ENCODE assay signal across 8 cellular contexts in the genomic region with DNA sequence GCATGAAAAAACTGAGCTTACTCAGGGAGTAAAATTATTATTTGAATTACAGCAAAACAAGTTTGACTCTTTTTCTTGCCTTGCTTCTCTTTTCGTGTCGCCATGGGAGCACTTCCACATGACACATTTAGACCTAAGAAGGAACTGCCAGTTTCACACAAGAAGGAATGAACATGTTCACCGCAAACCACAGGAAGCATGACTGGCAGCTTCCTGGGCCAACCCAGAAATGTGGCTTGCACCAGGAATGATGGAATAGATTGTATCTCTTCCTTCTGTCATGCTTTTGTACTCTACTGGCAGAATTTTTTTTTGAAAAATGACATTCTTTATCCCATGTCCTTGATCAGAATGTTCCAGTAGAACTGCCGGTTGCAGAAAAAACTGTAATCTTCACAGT. TPM values are rescaled to one million over a fixed set of nuclear protein-coding genes. Genes with fewer than 3 reads are reported as not detected.
DNase-seq lines count a peak whose midpoint lies in the region; ATAC-seq and TF ChIP-seq lines count a peak whose summit lies in the region.

No MANE protein-coding gene starts in this region.

- H3K9me3 Mint-ChIP-seq in stimulated activated effector memory CD8-positive, alpha-beta T cell treated with anti-CD3 and anti-CD28 coated beads, Interleukin-12 subunit alpha, Interleukin-12 subunit beta, amount 100 ng/mL, for 72 hours: no peaks in the 10 kb centered on the region

- H3K4me1 Mint-ChIP-seq in stimulated activated effector memory CD8-positive, alpha-beta T cell treated with anti-CD3 and anti-CD28 coated beads, Interleukin-12 subunit alpha, Interleukin-12 subunit beta, amount 100 ng/mL, for 72 hours: peaks cover 15% of the 10 kb centered on the region

- in situ Hi-C loops in SK-MEL-5 (cut with HindIII; ENCODE audit: low pct_unique_long_range_greater_than_20kb, low sequenced_read_pairs) (no loop called here), G401 (cut with HindIII; ENCODE audit: low sequenced_read_pairs) (no loop called here)

- no peaks in the 10 kb centered on the region for H3K9me3 ChIP-seq in ascending aorta

- H3K36me3 ChIP-seq in ascending aorta: no peaks in the 10 kb centered on the region
- no peaks in the 10 kb centered on the region for H3K36me3 ChIP-seq in kidney epithelial cell (ENCODE audit: control insufficient read depth, insufficient read depth, low read length)

- H3K27me3 ChIP-seq in ascending aorta (no peaks in the 10 kb centered on the region), kidney epithelial cell (ENCODE audit: control insufficient read depth, insufficient read depth, low read length) (no peaks in the 10 kb centered on the region)

- peak overlapping the region; percentile 72 to 75 for H3K27ac ChIP-seq in ascending aorta

- intact Hi-C loops in ascending aorta (cut with DNase I): no loop called here

- H3K36me3 Mint-ChIP-seq in stimulated activated effector memory CD8-positive, alpha-beta T cell treated with anti-CD3 and anti-CD28 coated beads, Interleukin-12 subunit alpha, Interleukin-12 subunit beta, amount 100 ng/mL, for 72 hours: peaks cover 5% of the 10 kb centered on the region

- DNase-seq in SK-MEL-5 (ENCODE audit: low read depth, low spot score) (peak; percentile 9), ascending aorta (ENCODE audit: low spot score in 2 of 2) (peak; percentile 28 to 84), kidney epithelial cell (ENCODE audit: low read depth) (peak; percentile 50), NCI-H748 treated with DMSO at 0.1 percent for 48 hours (lab: John Stamatoyannopoulos, UW) (no peak), G401 (ENCODE audit: low spot score) (no peak)
- DNase-seq in stimulated activated effector memory CD8-positive, alpha-beta T cell treated with anti-CD3 and anti-CD28 coated beads, Interleukin-12 subunit alpha, Interleukin-12 subunit beta, amount 100 ng/mL, for 72 hours (ENCODE audit: low spot score in 2 of 2): no peak

- ATAC-seq in GM18907 (IDR thresholded peaks at IDR 0.05; ENCODE audit: unreplicated experiment) (peak; percentile 77), HG03025 (IDR thresholded peaks at IDR 0.05; ENCODE audit: low FRiP score, unreplicated experiment) (no peak)
- ATAC-seq in stimulated activated effector memory CD8-positive, alpha-beta T cell treated with anti-CD3 and anti-CD28 coated beads, Interleukin-12 subunit alpha, Interleukin-12 subunit beta, amount 100 ng/mL, for 72 hours: peak; percentile 81

- no peak overlapping the region for H3K4me3 Mint-ChIP-seq in stimulated activated effector memory CD8-positive, alpha-beta T cell treated with anti-CD3 and anti-CD28 coated beads, Interleukin-12 subunit alpha, Interleukin-12 subunit beta, amount 100 ng/mL, for 72 hours

- TF ChIP-seq CTCF in ascending aorta (IDR thresholded peaks at IDR 0.05) (no peak), kidney epithelial cell (IDR thresholded peaks at IDR 0.05; ENCODE audit: insufficient read depth, low read length, poor library complexity, severe bottlenecking) (no peak)

- no peak overlapping the region for H3K4me3 ChIP-seq in ascending aorta
- H3K4me3 ChIP-seq in kidney epithelial cell (ENCODE audit: low read depth, low read length): no peak overlapping the region

- peaks cover 5 to 16% of the 10 kb centered on the region in 2 donors for H3K4me1 ChIP-seq in ascending aorta

- no peak overlapping the region for H3K27ac Mint-ChIP-seq in stimulated activated effector memory CD8-positive, alpha-beta T cell treated with anti-CD3 and anti-CD28 coated beads, Interleukin-12 subunit alpha, Interleukin-12 subunit beta, amount 100 ng/mL, for 72 hours

RNA-seq across cellular contexts. Expression of a gene that starts 32.9 kb away (rescaled TPM):
- 14.7 and 15.1 TPM in 2 replicates for total RNA-seq in SK-MEL-5 (2014; rRNA removed; shearing (Covaris generic))
- polyA plus RNA-seq in SK-MEL-5 (2015; cell fraction: cytosol; rRNA removed): 13.4 and 21.6 TPM in 2 replicates
- polyA plus RNA-seq in SK-MEL-5 (2015; cell fraction: nucleus; rRNA removed): 18.0 and 22.9 TPM in 2 replicates
- 37.0 TPM for total RNA-seq in ascending aorta
- total RNA-seq in kidney epithelial cell: 53.1 and 55.5 TPM in 2 replicates
- 21.5 and 22.0 TPM in 2 replicates for total RNA-seq in G401 (2014; rRNA removed; shearing (Covaris generic))

Comparison
In these comparisons a context has a peak if more than half of its experiments do, and no peak if none do; other contexts are left out.
1. DNase-seq: peak in SK-MEL-5 (single experiment), ascending aorta (2 of 2) and kidney epithelial cell (single experiment); none in stimulated activated effector memory CD8-positive, alpha-beta T cell treated with anti-CD3 and anti-CD28 coated beads, Interleukin-12 subunit alpha, Interleukin-12 subunit beta, amount 100 ng/mL, for 72 hours (0 of 2), NCI-H748 treated with DMSO at 0.1 percent for 48 hours (single experiment) and G401 (single experiment).